Comparison of ENCODE assay signal across 9 cellular contexts in genomic region chr6:116986819-116987218, GRCh38.
"Had no signal": no experiment of that assay in that cellular context is flagged by ENCODE, and none has a peak within 500 bp of the region (broad histone marks: within the 10 kb centered on the region; RNA-seq: fewer than 3 reads in every experiment).

No MANE protein-coding gene starts in this region.

- H3K9ac ChIP-seq: GM23248 had no signal

- H3K36me3 ChIP-seq: HAP-1 had no signal

- H3K4me3 Mint-ChIP-seq: GM23338, H9, HFFc6 had no signal

- H3K9me3 Mint-ChIP-seq: HFFc6 had no signal

- H3K4me3 ChIP-seq: GM23248, GM23338, HAP-1 had no signal

- H3K27ac Mint-ChIP-seq: GM23338, H9, HFFc6 had no signal

- H3K4me1 Mint-ChIP-seq: GM23338 had no signal

- ATAC-seq: GM23338, HCT116 had no signal

- H3K27ac ChIP-seq: GM23248 had no signal

- H3K9me3 ChIP-seq: HAP-1 had no signal

- DNase-seq: GM23248, GOT3, H7, H9, HCEC 1CT, HFFc6 had no signal
